20 cellular contexts compared by ENCODE assay signal in genomic region chr11:106001304-106002012, GRCh38. TPM values are rescaled to one million over a fixed set of nuclear protein-coding genes. Genes with fewer than 3 reads are reported as not detected.
DNase-seq lines count a peak whose midpoint lies in the region; ATAC-seq and TF ChIP-seq lines count a peak whose summit lies in the region.
"Had no signal": no experiment of that assay in that cellular context is flagged by ENCODE, and none has a peak within 500 bp of the region (broad histone marks: within the 10 kb centered on the region; RNA-seq: fewer than 3 reads in every experiment).

No MANE protein-coding gene starts in this region.

- 0 out of 2 replicates have a peak, but pooled peaks cover 17% of the 10 kb centered on the region for H3K79me2 ChIP-seq in PC-3 (ENCODE audit: low read length)

- no peaks in the 10 kb centered on the region for H3F3A ChIP-seq in PC-3 (ENCODE audit: low read length, unreplicated experiment)

- intact Hi-C loops in PC-3 (cut with micrococcal nuclease) = no loop called here

- POLR2A ChIA-PET in PC-3 (lab: Charles Lee; ENCODE audit: unreplicated experiment) = no interaction called here

- H3K36me3 ChIP-seq in PC-3 (ENCODE audit: low read depth, low read length) = peaks cover 28% of the 10 kb centered on the region

- H3K27ac ChIP-seq in PC-3 (ENCODE audit: low read length) = no peak overlapping the region
- H3K27ac ChIP-seq: hepatocyte, upper lobe of right lung had no signal

- no peak overlapping the region for H2AFZ ChIP-seq in PC-3 (ENCODE audit: low read length)
- H2AFZ ChIP-seq: hepatocyte had no signal

- no peaks in the 10 kb centered on the region for H3K27me3 ChIP-seq in PC-3 (ENCODE audit: low read length)
- H3K27me3 ChIP-seq: hepatocyte, upper lobe of right lung had no signal

- CTCF ChIA-PET in PC-3 (lab: Charles Lee) = no interaction called here

- DNase-seq in EH (ENCODE audit: low read depth) (peak; percentile 17), PC-3 (peak; percentile 54), HuH-7.5 (ENCODE audit: low spot score) (no peak)
- DNase-seq in activated CD4-positive, CD25-positive, alpha-beta regulatory T cell (lab: John Stamatoyannopoulos, UW) = no peak
- DNase-seq: activated CD4-positive, alpha-beta T cell treated with anti-CD3 and anti-CD28 coated beads for 1 hour; activated naive CD4-positive, alpha-beta T cell treated with anti-CD3 and anti-CD28 coated beads for 36 hours; activated T-cell treated with anti-CD3 and anti-CD28 coated beads, Interleukin-2, amount 50 U/mL, for 72 hours; anterior cingulate cortex; cerebellar nuclear complex; DND-41; left ventricle myocardium superior; NCI-H2081 treated with DMSO at 0.1 percent for 48 hours; NCI-H446; nephron progenitor cell; upper lobe of right lung had no signal

- BruUV-seq in PC-3 (replicated peaks; lab: Mats Ljungman, UMichigan) = no TSS peak

- no peak overlapping the region for H3K4me2 ChIP-seq in PC-3 (ENCODE audit: low read length)
- H3K4me2 ChIP-seq: hepatocyte had no signal

- H3K9me2 ChIP-seq in PC-3 (replicated peaks; ENCODE audit: low read length) = no peaks in the 10 kb centered on the region

- ATAC-seq in GM21360 (IDR thresholded peaks at IDR 0.05; ENCODE audit: unreplicated experiment) (peak; percentile 58), HG02852 (IDR thresholded peaks at IDR 0.05; ENCODE audit: unreplicated experiment) (peak; percentile 45), PC-3 (peak; percentile 78), HG03439 (IDR thresholded peaks at IDR 0.05; ENCODE audit: unreplicated experiment) (no peak), GM21825 (IDR thresholded peaks at IDR 0.05; ENCODE audit: unreplicated experiment) (no peak)
- ATAC-seq: activated T-cell treated with anti-CD3 and anti-CD28 coated beads, Interleukin-2, amount 50 U/mL, for 72 hours; left ventricle myocardium superior; upper lobe of right lung had no signal

- no peaks in the 10 kb centered on the region for H3K4me1 ChIP-seq in PC-3 (ENCODE audit: insufficient read depth, low read length)
- H3K4me1 ChIP-seq: upper lobe of right lung had no signal

- peaks cover 5% of the 10 kb centered on the region; the same call in 1 of the 2 replicates for H4K20me1 ChIP-seq in PC-3 (ENCODE audit: low read length)

- no peak overlapping the region for H3K4me3 ChIP-seq in PC-3 (ENCODE audit: low read length)
- H3K4me3 ChIP-seq: hepatocyte, upper lobe of right lung had no signal

- no peak for TF ChIP-seq CTCF in PC-3 (conservative IDR thresholded peaks at IDR 0.05; ENCODE audit: low read depth, low read length)

- H3K9me3 ChIP-seq in PC-3 (ENCODE audit: low read length) = 0 out of 2 replicates have a peak, but pooled peaks cover 9% of the 10 kb centered on the region
- H3K9me3 ChIP-seq: upper lobe of right lung had no signal

- H3K9ac ChIP-seq in PC-3 (ENCODE audit: low read length) = no peak overlapping the region

RNA-seq across cellular contexts. Expression of gene MSANTD4, which starts 20.6 kb away (rescaled TPM):
- 18.0 and 33.7 TPM in 2 replicates for total RNA-seq in PC-3 (2014; rRNA removed)

Comparison
In these comparisons a context has a peak if more than half of its experiments do, and no peak if none do; other contexts are left out.
1. DNase-seq: peak in EH (single experiment) and PC-3 (single experiment); none in HuH-7.5 (single experiment) and activated CD4-positive, CD25-positive, alpha-beta regulatory T cell (0 of 4).
2. ATAC-seq: peak in GM21360 (single experiment), HG02852 (single experiment) and PC-3 (single experiment); none in HG03439 (single experiment) and GM21825 (single experiment).